26 cellular contexts compared by ENCODE assay signal in the genomic region with DNA sequence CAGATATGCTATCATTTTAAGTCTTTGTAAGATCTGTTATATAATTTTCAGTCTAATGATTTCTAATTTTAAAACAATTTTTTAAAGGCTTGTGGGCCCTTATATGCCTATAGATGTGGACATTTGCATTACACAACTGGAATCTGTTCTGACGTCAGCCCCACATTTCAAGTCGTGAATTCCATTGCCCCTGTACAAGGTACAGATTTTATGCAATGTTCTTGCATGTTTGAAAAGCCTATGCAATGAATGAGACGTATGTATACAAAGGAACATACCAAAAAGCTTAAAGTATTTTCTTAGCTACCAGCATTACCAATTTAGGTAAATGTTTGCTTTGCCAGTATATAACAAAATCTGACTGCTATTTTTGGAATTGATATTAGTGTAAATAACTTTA.
A peak's percentile ranks its signal among the peaks of the same experiment; 100 is the strongest.
DNase-seq lines count a peak whose midpoint lies in the region; ATAC-seq, FAIRE-seq and TF ChIP-seq lines count a peak whose summit lies in the region.
"Had no signal": no experiment of that assay in that cellular context is flagged by ENCODE, and none has a peak within 500 bp of the region (broad histone marks: within the 10 kb centered on the region; RNA-seq: fewer than 3 reads in every experiment).

No MANE protein-coding gene starts in this region.

- DNase-seq in MCF 10A (ENCODE audit: unreplicated experiment) (peak; percentile 71), breast epithelium (ENCODE audit: low spot score in 2 of 2) (no peak), dedifferentiated amniotic fluid mesenchymal stem cell (ENCODE audit: extremely low spot score) (peak; percentile 38), uterus (no peak), NCI-H1930 (lab: John Stamatoyannopoulos, UW) (no peak), left colon (no peak), GM12891 (ENCODE audit: insufficient read length, low spot score) (no peak)
- DNase-seq: activated CD4-positive, alpha-beta memory T cell treated with anti-CD3 and anti-CD28 coated beads for 36 hours; activated naive CD4-positive, alpha-beta T cell treated with Interleukin-2 at 50 U/mL for 16 hours; activated T-cell treated with anti-CD3 and anti-CD28 coated beads for 4 hours; colonic mucosa; natural killer cell; NCI-H1092 treated with DMSO at 0.1 percent for 48 hours; NCI-H510A treated with DMSO at 0.1 percent for 48 hours; pancreas; SK-N-SH; stimulated activated CD4-positive, alpha-beta T cell treated with anti-CD3 and anti-CD28 coated beads, Interleukin-2, amount 100 ng/mL, for 24 hours; stimulated activated naive CD4-positive, alpha-beta T cell treated with Interleukin-2 at 50 U/mL for 16 hours; upper lobe of left lung had no signal

- H3K4me3 Mint-ChIP-seq in MCF 10A (ENCODE audit: unreplicated experiment) (no peak overlapping the region), nephron (no peak overlapping the region)
- H3K4me3 Mint-ChIP-seq: activated CD4-positive, alpha-beta memory T cell treated with anti-CD3 and anti-CD28 coated beads for 36 hours; natural killer cell; T-helper 2 cell treated with Interferon-gamma antibody and Interleukin-4, amounts not matched to agents 5 μg/mL and 100 μg/mL, for 36 hours had no signal

- H3K27me3 ChIP-seq in breast epithelium = no peaks in the 10 kb centered on the region
- H3K27me3 ChIP-seq in uterus = no peaks in the 10 kb centered on the region
- H3K27me3 ChIP-seq: colonic mucosa, pancreas, upper lobe of left lung had no signal

- H3K27ac ChIP-seq in breast epithelium = no peak overlapping the region
- peak overlapping the region; percentile 43 to 67 for H3K27ac ChIP-seq in uterus
- H3K27ac ChIP-seq: 22Rv1, colonic mucosa, pancreas had no signal

- H3K9me3 ChIP-seq in breast epithelium (no peaks in the 10 kb centered on the region), uterus (peaks cover 0 to 3% of the 10 kb centered on the region in 2 donors)
- H3K9me3 ChIP-seq: colonic mucosa, pancreas, SK-N-SH, upper lobe of left lung had no signal

- POLR2A ChIA-PET in MCF 10A (lab: Yijun Ruan, JAX) = interaction anchor here (5.2 kb wide), 1 partner anchor 65 kb away, joined by 33 read pairs; no protein-coding TSS in a partner anchor

- TF ChIP-seq POLR2A in breast epithelium (IDR thresholded peaks at IDR 0.05) (no peak), uterus (IDR thresholded peaks at IDR 0.05) (no peak), GM12891 (IDR thresholded peaks at IDR 0.05; ENCODE audit: low read depth, low read length) (no peak)

- CTCF ChIA-PET in MCF 10A (lab: Yijun Ruan, JAX) = interaction anchor here (0.6 to 1.2 kb wide), 2 partner anchors 32 to 49 kb away, joined by 4 read pairs; no protein-coding TSS in a partner anchor

- H3K36me3 Mint-ChIP-seq in MCF 10A (ENCODE audit: insufficient read depth, unreplicated experiment) (no peaks in the 10 kb centered on the region), nephron (ENCODE audit: low read depth) (peaks cover 8% of the 10 kb centered on the region)
- H3K36me3 Mint-ChIP-seq: activated CD4-positive, alpha-beta memory T cell treated with anti-CD3 and anti-CD28 coated beads for 36 hours; natural killer cell had no signal

- H3K4me3 ChIP-seq in breast epithelium (no peak overlapping the region), uterus (no peak overlapping the region)
- H3K4me3 ChIP-seq: colonic mucosa, pancreas had no signal

- no peak for ATAC-seq in left colon
- ATAC-seq: natural killer cell had no signal

- intact Hi-C loops in MCF 10A (cut with micrococcal nuclease) = loop anchor here (10.0 kb wide), 1 partner anchor 50 kb away; no protein-coding TSS in a partner anchor
- intact Hi-C loops in breast epithelium (cut with DNase I; ENCODE audit: low total_unique reads) = no loop called here
- intact Hi-C loops in uterus (cut with DNase I; ENCODE audit: low total_unique reads) = no loop called here
- intact Hi-C loops in left colon (cut with DNase I, micrococcal nuclease) = no loop called here

- H3K4me1 ChIP-seq in breast epithelium = no peaks in the 10 kb centered on the region
- H3K4me1 ChIP-seq in uterus = peaks cover 0 to 4% of the 10 kb centered on the region in 2 donors
- H3K4me1 ChIP-seq: colonic mucosa, pancreas had no signal

- no peaks in the 10 kb centered on the region for H3K36me3 ChIP-seq in breast epithelium
- no peaks in the 10 kb centered on the region for H3K36me3 ChIP-seq in uterus
- H3K36me3 ChIP-seq: colonic mucosa, pancreas had no signal

- peaks cover 23% of the 10 kb centered on the region for H3K4me1 Mint-ChIP-seq in MCF 10A (ENCODE audit: insufficient read depth, unreplicated experiment)
- H3K4me1 Mint-ChIP-seq in nephron = peaks cover 20% of the 10 kb centered on the region
- H3K4me1 Mint-ChIP-seq: natural killer cell had no signal

- TF ChIP-seq CTCF in MCF 10A (IDR thresholded peaks at IDR 0.05; ENCODE audit: unreplicated experiment) (no peak), breast epithelium (IDR thresholded peaks at IDR 0.05) (no peak), nephron (IDR thresholded peaks at IDR 0.05; ENCODE audit: unreplicated experiment in 3 of 3) (no peak), uterus (IDR thresholded peaks at IDR 0.05) (no peak)

- no TSS peak for BruUV-seq in MCF 10A (replicated peaks; lab: Mats Ljungman, UMichigan)

- FAIRE-seq in GM12891 (lab: Jason Lieb, UNC) = no peak
- FAIRE-seq: frontal cortex, GM19239, H1, RCC 7860 had no signal

- H3K27me3 Mint-ChIP-seq in MCF 10A (ENCODE audit: insufficient read depth, unreplicated experiment) (no peaks in the 10 kb centered on the region), nephron (ENCODE audit: low read depth) (no peaks in the 10 kb centered on the region)
- H3K27me3 Mint-ChIP-seq: activated CD4-positive, alpha-beta memory T cell treated with anti-CD3 and anti-CD28 coated beads for 36 hours had no signal

- H3K9me3 Mint-ChIP-seq in MCF 10A (ENCODE audit: unreplicated experiment) (no peaks in the 10 kb centered on the region), nephron (no peaks in the 10 kb centered on the region)
- H3K9me3 Mint-ChIP-seq: activated CD4-positive, alpha-beta memory T cell treated with anti-CD3 and anti-CD28 coated beads for 36 hours; natural killer cell; T-helper 2 cell treated with Interferon-gamma antibody and Interleukin-4, amounts not matched to agents 5 μg/mL and 100 μg/mL, for 36 hours had no signal

- H3K27ac Mint-ChIP-seq in MCF 10A (ENCODE audit: low read depth, unreplicated experiment) (peak overlapping the region; percentile 23), nephron (peak overlapping the region; percentile 89 to 97 (median 91))
- H3K27ac Mint-ChIP-seq: activated CD4-positive, alpha-beta memory T cell treated with anti-CD3 and anti-CD28 coated beads for 36 hours; natural killer cell; T-helper 2 cell treated with Interferon-gamma antibody and Interleukin-4, amounts not matched to agents 5 μg/mL and 100 μg/mL, for 36 hours had no signal

TF ChIP-seq in GM12891, 5 proteins besides CTCF, POLR2A, EP300 and RAD21:
- no peak for TF ChIP-seq TAF1 (IDR thresholded peaks at IDR 0.05; ENCODE audit: low read depth, low read length)
- TF ChIP-seq POLR2AphosphoS5 (IDR thresholded peaks at IDR 0.05; ENCODE audit: low read depth, low read length) = no peak
- TF ChIP-seq POU2F2 (IDR thresholded peaks at IDR 0.05; ENCODE audit: low read depth, low read length) = no peak
- TF ChIP-seq SPI1 (IDR thresholded peaks at IDR 0.05; ENCODE audit: low read depth, low read length) = no peak
- TF ChIP-seq PAX5 (IDR thresholded peaks at IDR 0.05; ENCODE audit: insufficient read depth, low read length, severe bottlenecking) = no peak

Comparison
In these comparisons a context has a peak if more than half of its experiments do, and no peak if none do; other contexts are left out.
1. DNase-seq: peak in MCF 10A (single experiment) and dedifferentiated amniotic fluid mesenchymal stem cell (single experiment); none in breast epithelium (0 of 2), uterus (0 of 2), NCI-H1930 (0 of 2), left colon (0 of 2) and GM12891 (single experiment).
2. H3K27ac ChIP-seq: peak in uterus (2 of 2); none in breast epithelium (0 of 2).